In the genomic region with DNA sequence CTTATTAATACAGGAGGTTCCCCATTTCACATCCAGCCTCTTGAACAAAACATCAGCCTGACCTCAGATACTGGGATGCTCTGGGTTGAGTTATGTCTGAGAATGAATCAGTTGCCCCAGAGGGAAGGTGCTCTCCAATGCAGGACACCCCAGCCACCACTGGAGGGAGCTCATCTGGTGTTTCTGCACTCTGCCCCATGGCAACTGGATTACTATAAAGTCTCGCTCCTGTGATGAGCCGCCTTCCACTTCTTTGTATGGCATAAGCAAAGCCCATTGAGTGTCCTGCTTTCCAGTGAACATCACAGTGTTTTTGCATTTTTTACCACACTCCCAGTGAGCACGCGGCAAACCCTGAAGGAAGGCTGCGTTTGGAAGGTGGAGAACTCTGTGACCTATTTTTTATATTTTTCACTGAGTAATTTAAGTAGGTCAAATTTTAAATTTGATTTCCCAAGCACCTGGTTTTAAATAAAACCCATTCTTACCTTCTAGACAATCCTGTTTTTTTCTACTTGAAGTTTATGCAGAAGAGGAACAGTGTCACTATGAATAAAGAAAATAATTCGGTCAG, we compare ENCODE assay signal across 9 cellular contexts.
A peak's percentile ranks its signal among the peaks of the same experiment; 100 is the strongest.
DNase-seq lines count a peak whose midpoint lies in the region; ATAC-seq and TF ChIP-seq lines count a peak whose summit lies in the region.
"Had no signal": no experiment of that assay in that cellular context is flagged by ENCODE, and none has a peak within 500 bp of the region (broad histone marks: within the 10 kb centered on the region; RNA-seq: fewer than 3 reads in every experiment).

No MANE protein-coding gene starts in this region.

- CTCF ChIA-PET in RWPE1 (lab: Yijun Ruan, JAX), result interaction anchor here (0.5 to 1.0 kb wide), 3 partner anchors 105 to 111 kb away, joined by 3 to 12 read pairs (median 4); no protein-coding TSS in a partner anchor

- POLR2A ChIA-PET in RWPE1 (lab: Yijun Ruan, JAX; ENCODE audit: low non-redundant PET), result no interaction called here

- DNase-seq in SHP77 (lab: John Stamatoyannopoulos, UW) (peak; percentile 54), SHP77 treated with DMSO at 0.1 percent for 48 hours (lab: John Stamatoyannopoulos, UW) (no peak), HuH-7.5 (ENCODE audit: low spot score) (peak; percentile 59), RWPE1 (ENCODE audit: low spot score) (peak; percentile 74), astrocyte of the hippocampus (ENCODE audit: low read depth, low spot score) (peak; percentile 60), left lobe of liver (ENCODE audit: low spot score) (peak; percentile 68), NCI-H446 treated with DMSO at 0.1 percent for 48 hours (lab: John Stamatoyannopoulos, UW) (no peak)

- ATAC-seq in GM21786 (IDR thresholded peaks at IDR 0.05; ENCODE audit: unreplicated experiment), result peak; percentile 86
- peak; percentile 98 for ATAC-seq in left lobe of liver

- H3K27ac ChIP-seq in RWPE1, result no peak overlapping the region
- H3K27ac ChIP-seq: tibial nerve had no signal

- TF ChIP-seq CTCF in RWPE1 (conservative IDR thresholded peaks at IDR 0.05; ENCODE audit: low read depth), result peak; percentile 48

Comparison
In these comparisons a context has a peak if more than half of its experiments do, and no peak if none do; other contexts are left out.
1. DNase-seq: peak in SHP77 (2 of 2), HuH-7.5 (single experiment), RWPE1 (single experiment), astrocyte of the hippocampus (single experiment) and left lobe of liver (single experiment); none in SHP77 treated with DMSO at 0.1 percent for 48 hours (single experiment) and NCI-H446 treated with DMSO at 0.1 percent for 48 hours (single experiment).